In genomic region chr17:38908676-38909181, GRCh38 we compare ENCODE assay signal across 15 cellular contexts. TPM values are rescaled to one million over a fixed set of nuclear protein-coding genes. Genes with fewer than 3 reads are reported as not detected.
DNase-seq lines count a peak whose midpoint lies in the region; ATAC-seq and TF ChIP-seq lines count a peak whose summit lies in the region.
"Had no signal": no experiment of that assay in that cellular context is flagged by ENCODE, and none has a peak within 500 bp of the region (broad histone marks: within the 10 kb centered on the region; RNA-seq: fewer than 3 reads in every experiment).

No MANE protein-coding gene starts in this region.

- no peak overlapping the region for H3K4me3 ChIP-seq in GM12865 (ENCODE audit: low read depth, low read length)
- H3K4me3 ChIP-seq in right atrium auricular region: no peak overlapping the region
- no peak overlapping the region for H3K4me3 ChIP-seq in sigmoid colon
- H3K4me3 ChIP-seq: lung, testis had no signal

- H3K9me3 ChIP-seq in right atrium auricular region (no peaks in the 10 kb centered on the region), sigmoid colon (no peaks in the 10 kb centered on the region)
- H3K9me3 ChIP-seq: testis had no signal

- no peak overlapping the region for H3K4me3 Mint-ChIP-seq in activated T-helper 1 cell treated with anti-CD3 and anti-CD28 coated beads, Interleukin-12 subunit alpha, Interleukin-12 subunit beta, Interleukin-2, Interleukin-4 antibody, amounts not matched to agents 30 ng/mL and 10 ng/mL and 1 ng/mL, durations not matched to agents 14 hours and 24 hours and 36 hours
- H3K4me3 Mint-ChIP-seq: CD4-positive, alpha-beta T cell had no signal

- peaks cover 20% of the 10 kb centered on the region for H3K36me3 Mint-ChIP-seq in activated T-helper 1 cell treated with anti-CD3 and anti-CD28 coated beads, Interleukin-12 subunit alpha, Interleukin-12 subunit beta, Interleukin-2, Interleukin-4 antibody, amounts not matched to agents 30 ng/mL and 10 ng/mL and 1 ng/mL, durations not matched to agents 14 hours and 24 hours and 36 hours (ENCODE audit: low read depth)

- H3K9me3 Mint-ChIP-seq in activated T-helper 1 cell treated with anti-CD3 and anti-CD28 coated beads, Interleukin-12 subunit alpha, Interleukin-12 subunit beta, Interleukin-2, Interleukin-4 antibody, amounts not matched to agents 30 ng/mL and 10 ng/mL and 1 ng/mL, durations not matched to agents 14 hours and 24 hours and 36 hours: no peaks in the 10 kb centered on the region
- H3K9me3 Mint-ChIP-seq: CD4-positive, alpha-beta T cell had no signal

- peak overlapping the region; percentile 12 for H3K27ac Mint-ChIP-seq in activated T-helper 1 cell treated with anti-CD3 and anti-CD28 coated beads, Interleukin-12 subunit alpha, Interleukin-12 subunit beta, Interleukin-2, Interleukin-4 antibody, amounts not matched to agents 30 ng/mL and 10 ng/mL and 1 ng/mL, durations not matched to agents 14 hours and 24 hours and 36 hours

- TF ChIP-seq POLR2A in sigmoid colon (IDR thresholded peaks at IDR 0.05): no peak

- H3K27ac ChIP-seq in right atrium auricular region (peak overlapping the region; percentile 36 to 51), sigmoid colon (peak overlapping the region in 3 of 4 donors; percentile 28 to 58 (median 46))
- H3K27ac ChIP-seq: testis, WERI-Rb-1 had no signal

- DNase-seq in GM12865 (ENCODE audit: low read depth) (peak; percentile 62), right atrium auricular region (ENCODE audit: low spot score) (no peak), sigmoid colon (peak; percentile 68), anterior cingulate cortex (lab: John Stamatoyannopoulos, UW) (no peak), NCI-H2227 (lab: John Stamatoyannopoulos, UW; ENCODE audit: unreplicated experiment) (no peak)
- no peak for DNase-seq in activated T-helper 1 cell treated with anti-CD3 and anti-CD28 coated beads, Interleukin-12 subunit alpha, Interleukin-12 subunit beta, Interleukin-2, Interleukin-4 antibody, amounts not matched to agents 30 ng/mL and 10 ng/mL and 1 ng/mL, durations not matched to agents 14 hours and 24 hours and 36 hours (ENCODE audit: low spot score)
- no peak for DNase-seq in activated CD4-positive, alpha-beta T cell treated with anti-CD3 and anti-CD28 coated beads, Interleukin-2, amount 50 U/mL, for 1 hour
- DNase-seq: CD4-positive, alpha-beta T cell; NCI-H1048; stimulated activated CD4-positive, alpha-beta T cell treated with anti-CD3 and anti-CD28 coated beads, Interleukin-15, amount 100 ng/mL, for 24 hours; testis; WERI-Rb-1 had no signal

- H3K36me3 ChIP-seq in right atrium auricular region (peaks cover 9% of the 10 kb centered on the region), sigmoid colon (peaks cover 0 to 29% (median 14%) of the 10 kb centered on the region in 4 donors)

- H3K4me1 ChIP-seq in right atrium auricular region (peaks cover 0 to 63% of the 10 kb centered on the region in 2 donors), sigmoid colon (peaks cover 0 to 56% (median 37%) of the 10 kb centered on the region in 4 donors)

- WGBS in sigmoid colon, 2 donors: 54 to 59% methylated on average over 8 of the region's 8 CpGs

- TF ChIP-seq EP300 in sigmoid colon (IDR thresholded peaks at IDR 0.05): no peak

- H3K4me1 Mint-ChIP-seq in activated T-helper 1 cell treated with anti-CD3 and anti-CD28 coated beads, Interleukin-12 subunit alpha, Interleukin-12 subunit beta, Interleukin-2, Interleukin-4 antibody, amounts not matched to agents 30 ng/mL and 10 ng/mL and 1 ng/mL, durations not matched to agents 14 hours and 24 hours and 36 hours (ENCODE audit: low read depth): peaks cover 2% of the 10 kb centered on the region

- TF ChIP-seq CTCF in GM12865 (IDR thresholded peaks at IDR 0.05; ENCODE audit: insufficient read depth, low read depth, low read length, missing control alignments) (no peak), right atrium auricular region (IDR thresholded peaks at IDR 0.05) (no peak), sigmoid colon (IDR thresholded peaks at IDR 0.05) (no peak)

- no peaks in the 10 kb centered on the region for H3K27me3 Mint-ChIP-seq in activated T-helper 1 cell treated with anti-CD3 and anti-CD28 coated beads, Interleukin-12 subunit alpha, Interleukin-12 subunit beta, Interleukin-2, Interleukin-4 antibody, amounts not matched to agents 30 ng/mL and 10 ng/mL and 1 ng/mL, durations not matched to agents 14 hours and 24 hours and 36 hours (ENCODE audit: insufficient read depth)
- H3K27me3 Mint-ChIP-seq: CD4-positive, alpha-beta T cell had no signal

- H3K27me3 ChIP-seq in right atrium auricular region (no peaks in the 10 kb centered on the region), sigmoid colon (no peaks in the 10 kb centered on the region)
- H3K27me3 ChIP-seq: testis had no signal

- ATAC-seq in GM18909 (IDR thresholded peaks at IDR 0.05; ENCODE audit: poor library complexity, unreplicated experiment): no peak
- ATAC-seq: Panc1 had no signal

- intact Hi-C loops in activated T-helper 1 cell treated with anti-CD3 and anti-CD28 coated beads, Interleukin-12 subunit alpha, Interleukin-12 subunit beta, Interleukin-2, Interleukin-4 antibody, amounts not matched to agents 30 ng/mL and 10 ng/mL and 1 ng/mL, durations not matched to agents 14 hours and 24 hours and 36 hours (cut with micrococcal nuclease): no loop called here
- intact Hi-C loops in sigmoid colon (cut with DNase I): no loop called here

RNA-seq across cellular contexts. Expression of gene LASP1, which starts 38.9 kb away (rescaled TPM):
- 133 and 135 TPM in 2 replicates for total RNA-seq in activated T-helper 1 cell treated with anti-CD3 and anti-CD28 coated beads, Interleukin-12 subunit alpha, Interleukin-12 subunit beta, Interleukin-2, Interleukin-4 antibody, amounts not matched to agents 30 ng/mL and 10 ng/mL and 1 ng/mL, durations not matched to agents 14 hours and 24 hours and 36 hours
- 10 to 100 TPM; 34.2 to 65.4 TPM for total RNA-seq in right atrium auricular region
- total RNA-seq in sigmoid colon: 10 to 100 TPM; 27.6 to 64.8 (median 42.2) TPM
- 100 to 1,000 TPM; 122 to 205 (median 182) TPM for polyA plus RNA-seq in sigmoid colon

RNA-seq across cellular contexts. Expression of gene RPL23, which starts 55.2 kb away (rescaled TPM):
- 1,847 and 1,871 TPM in 2 replicates for total RNA-seq in activated T-helper 1 cell treated with anti-CD3 and anti-CD28 coated beads, Interleukin-12 subunit alpha, Interleukin-12 subunit beta, Interleukin-2, Interleukin-4 antibody, amounts not matched to agents 30 ng/mL and 10 ng/mL and 1 ng/mL, durations not matched to agents 14 hours and 24 hours and 36 hours
- total RNA-seq in right atrium auricular region: 100 to 1,000 TPM; 640 to 985 TPM
- total RNA-seq in sigmoid colon: 1,000 to 10,000 TPM; 1,692 to 2,841 (median 2,464) TPM
- 1,000 to 10,000 TPM; 2,289 to 3,780 (median 2,728) TPM for polyA plus RNA-seq in sigmoid colon

RNA-seq across cellular contexts. Expression of gene FBXO47, which starts 58.5 kb away (rescaled TPM):
- total RNA-seq in activated T-helper 1 cell treated with anti-CD3 and anti-CD28 coated beads, Interleukin-12 subunit alpha, Interleukin-12 subunit beta, Interleukin-2, Interleukin-4 antibody, amounts not matched to agents 30 ng/mL and 10 ng/mL and 1 ng/mL, durations not matched to agents 14 hours and 24 hours and 36 hours: 0.08 TPM in 1 of 2 replicates, not detected in the other
- total RNA-seq in right atrium auricular region: not detected
- total RNA-seq in sigmoid colon: not detected
- not detected for polyA plus RNA-seq in sigmoid colon
- total RNA-seq: CD4-positive, alpha-beta T cell; lung had no signal
- polyA plus RNA-seq: lung had no signal

Comparison
In these comparisons a context has a peak if more than half of its experiments do, and no peak if none do; other contexts are left out.
1. DNase-seq: peak in GM12865 (single experiment) and sigmoid colon (single experiment); none in activated T-helper 1 cell treated with anti-CD3 and anti-CD28 coated beads, Interleukin-12 subunit alpha, Interleukin-12 subunit beta, Interleukin-2, Interleukin-4 antibody, amounts not matched to agents 30 ng/mL and 10 ng/mL and 1 ng/mL, durations not matched to agents 14 hours and 24 hours and 36 hours (single experiment), right atrium auricular region (single experiment), anterior cingulate cortex (0 of 58), NCI-H2227 (single experiment) and activated CD4-positive, alpha-beta T cell treated with anti-CD3 and anti-CD28 coated beads, Interleukin-2, amount 50 U/mL, for 1 hour (single experiment).